In genomic region chr5:142364251-142365145, GRCh38 we compare ENCODE assay signal across 1 cellular context.
A peak's percentile ranks its signal among the peaks of the same experiment; 100 is the strongest.
TF ChIP-seq lines count a peak whose summit lies in the region.

No MANE protein-coding gene starts in this region.

TF ChIP-seq in K562, 482 proteins besides CTCF, POLR2A, EP300 and RAD21 (continued from another document and continues in another):
- TF ChIP-seq MITF (IDR thresholded peaks at IDR 0.05): peak; percentile 62; the same call in 1 of the 2 replicates
- TF ChIP-seq ATF1 (CRISPR knock-in tag; IDR thresholded peaks at IDR 0.05): no peak
- peak; percentile 16; the same call in 1 of the 2 replicates for TF ChIP-seq ATF1 (tag; IDR thresholded peaks at IDR 0.05)
- TF ChIP-seq CREB3L1 (IDR thresholded peaks at IDR 0.05; ENCODE audit: borderline replicate concordance, low read depth): peak; percentile 34; the same call in 1 of the 2 replicates
- no peak for TF ChIP-seq ZNF184 (CRISPR knock-in tag; IDR thresholded peaks at IDR 0.05)
- no peak for TF ChIP-seq SNIP1 (IDR thresholded peaks at IDR 0.05; ENCODE audit: low read depth)
- peak in 1 of 2 experiments; percentile 42; a peak in 1 of 3 replicates for TF ChIP-seq CBX3 (IDR thresholded peaks at IDR 0.05; ENCODE audit: borderline replicate concordance in 1 of 2, low read length in 2 of 2)
- TF ChIP-seq DPF2 (IDR thresholded peaks at IDR 0.05): 0 out of 2 replicates have a peak, but pooled peaks have one; percentile 43
- peak; percentile 47; the same call in 1 of the 2 replicates for TF ChIP-seq MGA (IDR thresholded peaks at IDR 0.05)
- TF ChIP-seq ZFX (CRISPR knock-in tag; IDR thresholded peaks at IDR 0.05): peak; percentile 41
- TF ChIP-seq EP400 (IDR thresholded peaks at IDR 0.05): 0 out of 2 replicates have a peak, but pooled peaks have one; percentile 18
- TF ChIP-seq LARP7 (IDR thresholded peaks at IDR 0.05): peak; percentile 19; the same call in 1 of the 2 replicates
- TF ChIP-seq MYC (IDR thresholded peaks at IDR 0.05; ENCODE audit: low read depth, low read length): peak; percentile 43; the same call in 1 of the 2 replicates
- no peak for TF ChIP-seq MYC (CRISPR knock-in tag; IDR thresholded peaks at IDR 0.05; ENCODE audit: borderline replicate concordance, low read depth)
- TF ChIP-seq E2F3 (CRISPR knock-in tag; IDR thresholded peaks at IDR 0.05): 0 out of 2 replicates have a peak, but pooled peaks have one; percentile 20
- TF ChIP-seq L3MBTL2 (IDR thresholded peaks at IDR 0.05): peak; percentile 73
- TF ChIP-seq RAD51 (IDR thresholded peaks at IDR 0.05; ENCODE audit: borderline replicate concordance, low read depth): 0 out of 2 replicates have a peak, but pooled peaks have one; percentile 22
- peak; percentile 84 for TF ChIP-seq ZFP36 (IDR thresholded peaks at IDR 0.05; ENCODE audit: low read depth, low read length, partially characterized antibody)
- TF ChIP-seq PREB (CRISPR knock-in tag; IDR thresholded peaks at IDR 0.05): no peak
- no peak for TF ChIP-seq TCF15 (CRISPR knock-in tag; IDR thresholded peaks at IDR 0.05)
- TF ChIP-seq EGR1 (conservative IDR thresholded peaks at IDR 0.05): peak; percentile 46
- no peak for TF ChIP-seq ZNF224 (CRISPR knock-in tag; IDR thresholded peaks at IDR 0.05)
- 0 out of 2 replicates have a peak, but pooled peaks have one; percentile 3 for TF ChIP-seq CBFA2T2 (conservative IDR thresholded peaks at IDR 0.05)
- 0 out of 2 replicates have a peak, but pooled peaks have one; percentile 37 for TF ChIP-seq ZNF197 (CRISPR knock-in tag; IDR thresholded peaks at IDR 0.05; ENCODE audit: low read depth)
- no peak for TF ChIP-seq FOS (IDR thresholded peaks at IDR 0.05; ENCODE audit: extremely low read depth, insufficient read length)
- peak; percentile 21 for TF ChIP-seq MEIS2 (IDR thresholded peaks at IDR 0.05; ENCODE audit: partially characterized antibody)
- 0 out of 2 replicates have a peak, but pooled peaks have one; percentile 13 for TF ChIP-seq MECOM (CRISPR knock-in tag; IDR thresholded peaks at IDR 0.05)
- TF ChIP-seq GTF2E2 (tag; IDR thresholded peaks at IDR 0.05): 0 out of 2 replicates have a peak, but pooled peaks have one; percentile 46
- no peak for TF ChIP-seq XRCC5 (IDR thresholded peaks at IDR 0.05; ENCODE audit: low read depth, low read length)
- no peak for TF ChIP-seq RERE (CRISPR knock-in tag; IDR thresholded peaks at IDR 0.05; ENCODE audit: borderline replicate concordance)
- peak; percentile 64 for TF ChIP-seq ARID1B (IDR thresholded peaks at IDR 0.05)
- TF ChIP-seq CBFA2T3 (IDR thresholded peaks at IDR 0.05): peak; percentile 46
- TF ChIP-seq ZNF512 (tag; IDR thresholded peaks at IDR 0.05): peak; percentile 53; the same call in 1 of the 2 replicates
- TF ChIP-seq SMAD4 (CRISPR knock-in tag; conservative IDR thresholded peaks at IDR 0.05): 0 out of 2 replicates have a peak, but pooled peaks have one; percentile 35
